Comparison of ENCODE assay signal across 8 cellular contexts in the genomic region with DNA sequence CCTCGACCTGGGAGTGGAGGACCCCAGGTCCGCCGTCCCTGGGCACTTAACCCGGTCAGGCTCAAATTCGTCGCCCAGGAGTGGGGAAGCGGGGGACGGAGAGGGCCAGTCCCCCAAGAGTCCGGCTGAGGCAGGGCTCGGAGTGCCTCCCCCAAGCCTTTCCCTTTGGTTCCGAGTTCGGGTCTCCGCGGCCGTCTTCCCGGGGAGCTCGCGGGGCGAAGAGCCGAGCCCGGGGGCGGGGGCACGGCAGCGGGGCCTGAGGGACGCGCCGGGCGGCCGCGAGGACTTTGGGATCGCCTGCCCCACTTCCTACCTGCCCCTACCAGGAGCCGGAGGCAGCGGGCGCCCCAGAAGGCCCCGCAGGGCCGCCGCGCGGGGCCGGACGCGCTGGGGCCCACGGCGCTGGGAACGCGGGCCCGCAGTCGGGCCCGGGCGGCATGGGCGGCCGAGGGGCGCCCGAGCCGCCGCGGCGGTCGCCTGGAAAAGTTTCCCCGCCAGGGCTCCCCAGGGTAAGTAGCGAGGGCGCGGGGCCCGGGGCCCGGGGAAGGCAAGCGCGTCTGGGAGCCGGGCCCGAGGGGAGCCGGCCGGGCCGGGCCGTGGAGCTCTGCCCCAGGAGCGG. TPM values are rescaled to one million over a fixed set of nuclear protein-coding genes. Genes with fewer than 3 reads are reported as not detected.
DNase-seq lines count a peak whose midpoint lies in the region; ATAC-seq and TF ChIP-seq lines count a peak whose summit lies in the region.

No MANE protein-coding gene starts in this region.

- H3K79me2 ChIP-seq in DND-41 (ENCODE audit: insufficient read depth, low read length): peaks cover 11% of the 10 kb centered on the region

- H3K27ac ChIP-seq in DND-41 (ENCODE audit: low read length) (peak overlapping the region; percentile 58; the same call in 1 of the 2 replicates), epithelial cell of prostate (peak overlapping the region; percentile 89)

- no peaks in the 10 kb centered on the region for H3K27me3 ChIP-seq in DND-41 (ENCODE audit: insufficient read depth, low read length, poor library complexity)

- peaks cover 39% of the 10 kb centered on the region for H3K4me1 ChIP-seq in DND-41 (ENCODE audit: insufficient read depth, low read length)

- H3K36me3 ChIP-seq in DND-41 (ENCODE audit: insufficient read depth, low read length): peaks cover 3% of the 10 kb centered on the region

- TF ChIP-seq CTCF in DND-41 (IDR thresholded peaks at IDR 0.05; ENCODE audit: borderline replicate concordance, extremely low read depth, low read length, poor library complexity, severe bottlenecking) (no peak), WTC11 (IDR thresholded peaks at IDR 0.05) (no peak)

- H3K4me3 ChIP-seq in DND-41 (ENCODE audit: low read depth in 1 of 2, low read length in 2 of 2): peak overlapping the region; percentile 68 to 72; a peak in 3 of 4 replicates

- peak overlapping the region; percentile 91 for H3K27ac Mint-ChIP-seq in WTC11
- peak overlapping the region; percentile 90 to 97 (median 94) for H3K27ac Mint-ChIP-seq in naive thymus-derived CD8-positive, alpha-beta T cell

- H3K36me3 Mint-ChIP-seq in WTC11: no peaks in the 10 kb centered on the region
- peaks cover 0 to 2% (median 0%) of the 10 kb centered on the region in 3 donors for H3K36me3 Mint-ChIP-seq in naive thymus-derived CD8-positive, alpha-beta T cell

- POLR2A ChIA-PET in WTC11 (lab: Charles Lee): interaction anchor here (1.3 to 4.6 kb wide), 2 partner anchors 12 to 32 kb away, joined by 4 to 22 read pairs; no protein-coding TSS in a partner anchor
- POLR2A ChIA-PET in naive thymus-derived CD8-positive, alpha-beta T cell (lab: Charles Lee): interaction anchor here (0.6 to 2.4 kb wide), 12 partner anchors 13 to 207 kb away, joined by 3 to 13 read pairs (median 5); a partner anchor contains a TSS

- H3K9ac ChIP-seq in DND-41 (ENCODE audit: low read depth, low read length): peak overlapping the region; percentile 73

- in situ Hi-C loops in ACHN (cut with HindIII; ENCODE audit: low pct_ligation_motif_present, low pct_unique_long_range_greater_than_20kb, low sequenced_read_pairs): no loop called here

- H3K4me3 Mint-ChIP-seq in WTC11: peak overlapping the region; percentile 75
- peak overlapping the region; percentile 78 to 95 (median 88) for H3K4me3 Mint-ChIP-seq in naive thymus-derived CD8-positive, alpha-beta T cell

- H3K4me2 ChIP-seq in DND-41 (ENCODE audit: insufficient read depth, low read length): peak overlapping the region; percentile 96

- H3K9me3 ChIP-seq in DND-41 (ENCODE audit: insufficient read depth, low read length, severe bottlenecking): no peaks in the 10 kb centered on the region

- H2AFZ ChIP-seq in DND-41 (ENCODE audit: low read depth, low read length): peak overlapping the region; percentile 80

- H3K9me3 Mint-ChIP-seq in WTC11: no peaks in the 10 kb centered on the region
- no peaks in the 10 kb centered on the region for H3K9me3 Mint-ChIP-seq in naive thymus-derived CD8-positive, alpha-beta T cell

- no peaks in the 10 kb centered on the region for H3K27me3 Mint-ChIP-seq in WTC11 (ENCODE audit: low read depth)
- H3K27me3 Mint-ChIP-seq in naive thymus-derived CD8-positive, alpha-beta T cell: no peaks in the 10 kb centered on the region

- H4K20me1 ChIP-seq in DND-41 (ENCODE audit: insufficient read depth, low read length): peaks cover 10% of the 10 kb centered on the region

- DNase-seq in DND-41: peak; percentile 34
- peak; percentile 46 for DNase-seq in WTC11 (ENCODE audit: low spot score)
- DNase-seq in epithelial cell of prostate (ENCODE audit: low read depth, low spot score): no peak
- peak in 7 of 10 donors; percentile 29 to 58 (median 36) for DNase-seq in naive thymus-derived CD8-positive, alpha-beta T cell
- DNase-seq in ACHN: no peak

- CTCF ChIA-PET in WTC11 (lab: Charles Lee): interaction anchor here (0.6 to 4.9 kb wide), 9 partner anchors 11 to 228 kb away, joined by 3 to 27 read pairs (median 3); a partner anchor contains a TSS

- ATAC-seq in DND-41 (ENCODE audit: insufficient read depth, low read depth) (peak; percentile 53), HG02678 (IDR thresholded peaks at IDR 0.05; ENCODE audit: unreplicated experiment) (peak; percentile 22), WTC11 (peak; percentile 9), HG03108 (IDR thresholded peaks at IDR 0.05; ENCODE audit: unreplicated experiment) (no peak), HG03039 (IDR thresholded peaks at IDR 0.05; ENCODE audit: unreplicated experiment) (no peak)
- peak; percentile 65 to 66 for ATAC-seq in naive thymus-derived CD8-positive, alpha-beta T cell

- H3K4me1 Mint-ChIP-seq in WTC11: peaks cover 60% of the 10 kb centered on the region
- H3K4me1 Mint-ChIP-seq in naive thymus-derived CD8-positive, alpha-beta T cell: peaks cover 18 to 56% (median 40%) of the 10 kb centered on the region in 4 donors

TF ChIP-seq in WTC11, 78 proteins besides CTCF, POLR2A, EP300 and RAD21:
- no peak for TF ChIP-seq SMAD3 (CRISPR knock-in tag; IDR thresholded peaks at IDR 0.05; ENCODE audit: borderline replicate concordance)
- 0 out of 2 replicates have a peak, but pooled peaks have one; percentile 40 for TF ChIP-seq SP1 (CRISPR knock-in tag; conservative IDR thresholded peaks at IDR 0.05)
- no peak for TF ChIP-seq NFE2L1 (CRISPR knock-in tag; IDR thresholded peaks at IDR 0.05)
- no peak for TF ChIP-seq ZNF396 (CRISPR knock-in tag; IDR thresholded peaks at IDR 0.05; ENCODE audit: borderline replicate concordance)
- TF ChIP-seq ZNF263 (CRISPR knock-in tag; IDR thresholded peaks at IDR 0.05; ENCODE audit: low read depth): peak; percentile 94
- TF ChIP-seq, protein P1, sequence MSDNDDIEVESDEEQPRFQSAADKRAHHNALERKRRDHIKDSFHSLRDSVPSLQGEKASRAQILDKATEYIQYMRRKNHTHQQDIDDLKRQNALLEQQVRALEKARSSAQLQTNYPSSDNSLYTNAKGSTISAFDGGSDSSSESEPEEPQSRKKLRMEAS (CRISPR knock-in tag; IDR thresholded peaks at IDR 0.05): no peak
- TF ChIP-seq GABPB1 (CRISPR knock-in tag; IDR thresholded peaks at IDR 0.05): 0 out of 2 replicates have a peak, but pooled peaks have one; percentile 15
- TF ChIP-seq, protein P2, sequence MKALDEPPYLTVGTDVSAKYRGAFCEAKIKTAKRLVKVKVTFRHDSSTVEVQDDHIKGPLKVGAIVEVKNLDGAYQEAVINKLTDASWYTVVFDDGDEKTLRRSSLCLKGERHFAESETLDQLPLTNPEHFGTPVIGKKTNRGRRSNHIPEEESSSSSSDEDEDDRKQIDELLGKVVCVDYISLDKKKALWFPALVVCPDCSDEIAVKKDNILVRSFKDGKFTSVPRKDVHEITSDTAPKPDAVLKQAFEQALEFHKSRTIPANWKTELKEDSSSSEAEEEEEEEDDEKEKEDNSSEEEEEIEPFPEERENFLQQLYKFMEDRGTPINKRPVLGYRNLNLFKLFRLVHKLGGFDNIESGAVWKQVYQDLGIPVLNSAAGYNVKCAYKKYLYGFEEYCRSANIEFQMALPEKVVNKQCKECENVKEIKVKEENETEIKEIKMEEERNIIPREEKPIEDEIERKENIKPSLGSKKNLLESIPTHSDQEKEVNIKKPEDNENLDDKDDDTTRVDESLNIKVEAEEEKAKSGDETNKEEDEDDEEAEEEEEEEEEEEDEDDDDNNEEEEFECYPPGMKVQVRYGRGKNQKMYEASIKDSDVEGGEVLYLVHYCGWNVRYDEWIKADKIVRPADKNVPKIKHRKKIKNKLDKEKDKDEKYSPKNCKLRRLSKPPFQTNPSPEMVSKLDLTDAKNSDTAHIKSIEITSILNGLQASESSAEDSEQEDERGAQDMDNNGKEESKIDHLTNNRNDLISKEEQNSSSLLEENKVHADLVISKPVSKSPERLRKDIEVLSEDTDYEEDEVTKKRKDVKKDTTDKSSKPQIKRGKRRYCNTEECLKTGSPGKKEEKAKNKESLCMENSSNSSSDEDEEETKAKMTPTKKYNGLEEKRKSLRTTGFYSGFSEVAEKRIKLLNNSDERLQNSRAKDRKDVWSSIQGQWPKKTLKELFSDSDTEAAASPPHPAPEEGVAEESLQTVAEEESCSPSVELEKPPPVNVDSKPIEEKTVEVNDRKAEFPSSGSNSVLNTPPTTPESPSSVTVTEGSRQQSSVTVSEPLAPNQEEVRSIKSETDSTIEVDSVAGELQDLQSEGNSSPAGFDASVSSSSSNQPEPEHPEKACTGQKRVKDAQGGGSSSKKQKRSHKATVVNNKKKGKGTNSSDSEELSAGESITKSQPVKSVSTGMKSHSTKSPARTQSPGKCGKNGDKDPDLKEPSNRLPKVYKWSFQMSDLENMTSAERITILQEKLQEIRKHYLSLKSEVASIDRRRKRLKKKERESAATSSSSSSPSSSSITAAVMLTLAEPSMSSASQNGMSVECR (CRISPR knock-in tag; IDR thresholded peaks at IDR 0.05; ENCODE audit: borderline replicate concordance): no peak
- TF ChIP-seq ELF4 (CRISPR knock-in tag; IDR thresholded peaks at IDR 0.05; ENCODE audit: low read depth): no peak

RNA-seq across cellular contexts. Expression of a gene that starts 2.8 kb away (rescaled TPM):
- 36.8 to 46.3 TPM (median 38.6 TPM) in 3 replicates for total RNA-seq in WTC11 (2021)
- total RNA-seq in naive thymus-derived CD8-positive, alpha-beta T cell: 10 to 100 TPM; 40.8 to 45.1 TPM
- polyA plus RNA-seq in naive thymus-derived CD8-positive, alpha-beta T cell: 10 to 100 TPM in 1 of 3 donors, 1 to 10 TPM in 2; 2.7 to 10.5 (median 4.8) TPM

RNA-seq across cellular contexts. Expression of a gene that starts 13.1 kb away (rescaled TPM):
- 9.7 to 10.2 TPM (median 10.0 TPM) in 3 replicates for total RNA-seq in WTC11 (2021)
- 1 to 10 TPM; 2.8 to 3.5 TPM for total RNA-seq in naive thymus-derived CD8-positive, alpha-beta T cell
- under 1 TPM in 2 of 3 donors, not detected in 1; 0.08 to 0.24 TPM for polyA plus RNA-seq in naive thymus-derived CD8-positive, alpha-beta T cell

RNA-seq across cellular contexts. Expression of a gene that starts 31.9 kb away (rescaled TPM):
- 27.9 to 31.5 TPM (median 31.0 TPM) in 3 replicates for total RNA-seq in WTC11 (2021)
- 100 to 1,000 TPM; 126 to 139 TPM for total RNA-seq in naive thymus-derived CD8-positive, alpha-beta T cell
- polyA plus RNA-seq in naive thymus-derived CD8-positive, alpha-beta T cell: 1 to 10 TPM; 3.1 to 8.6 (median 3.7) TPM

Comparison
In these comparisons a context has a peak if more than half of its experiments do, and no peak if none do; other contexts are left out.
1. ATAC-seq: peak in DND-41 (single experiment), HG02678 (single experiment), WTC11 (single experiment) and naive thymus-derived CD8-positive, alpha-beta T cell (2 of 2); none in HG03108 (single experiment) and HG03039 (single experiment).
2. DNase-seq: peak in DND-41 (single experiment), WTC11 (single experiment) and naive thymus-derived CD8-positive, alpha-beta T cell (7 of 10); none in epithelial cell of prostate (single experiment) and ACHN (single experiment).